ENCODE assay signal across 1 cellular context in the genomic region with DNA sequence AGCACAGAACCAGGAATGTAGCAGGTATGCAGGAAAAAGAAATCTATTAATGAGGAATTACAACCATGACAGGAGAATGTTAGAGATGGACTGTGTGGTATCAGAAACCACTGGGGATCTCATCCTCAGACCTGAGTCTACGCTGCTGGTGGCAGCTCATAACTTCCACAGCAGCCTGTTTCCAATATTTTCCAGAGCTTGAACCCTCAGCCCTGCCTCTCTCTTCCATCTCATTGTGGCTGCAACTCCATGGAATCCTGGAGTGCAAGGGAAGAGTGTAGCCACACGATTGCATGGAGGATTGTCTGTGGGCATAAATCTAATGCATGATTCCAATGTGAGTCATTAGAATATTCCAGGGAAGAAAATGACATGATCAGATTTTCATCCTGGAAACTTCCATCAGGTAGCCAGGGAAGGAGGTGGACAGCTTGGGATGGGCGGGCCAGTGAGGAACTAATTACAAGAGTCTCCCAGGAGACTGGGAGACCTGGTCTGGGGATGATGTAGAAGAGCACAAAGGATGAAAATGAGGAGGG.
TF ChIP-seq lines count a peak whose summit lies in the region.

No MANE protein-coding gene starts in this region.

TF ChIP-seq in GM23338, 12 proteins besides CTCF, POLR2A, EP300 and RAD21 (continued from another document):
- TF ChIP-seq, protein P1, sequence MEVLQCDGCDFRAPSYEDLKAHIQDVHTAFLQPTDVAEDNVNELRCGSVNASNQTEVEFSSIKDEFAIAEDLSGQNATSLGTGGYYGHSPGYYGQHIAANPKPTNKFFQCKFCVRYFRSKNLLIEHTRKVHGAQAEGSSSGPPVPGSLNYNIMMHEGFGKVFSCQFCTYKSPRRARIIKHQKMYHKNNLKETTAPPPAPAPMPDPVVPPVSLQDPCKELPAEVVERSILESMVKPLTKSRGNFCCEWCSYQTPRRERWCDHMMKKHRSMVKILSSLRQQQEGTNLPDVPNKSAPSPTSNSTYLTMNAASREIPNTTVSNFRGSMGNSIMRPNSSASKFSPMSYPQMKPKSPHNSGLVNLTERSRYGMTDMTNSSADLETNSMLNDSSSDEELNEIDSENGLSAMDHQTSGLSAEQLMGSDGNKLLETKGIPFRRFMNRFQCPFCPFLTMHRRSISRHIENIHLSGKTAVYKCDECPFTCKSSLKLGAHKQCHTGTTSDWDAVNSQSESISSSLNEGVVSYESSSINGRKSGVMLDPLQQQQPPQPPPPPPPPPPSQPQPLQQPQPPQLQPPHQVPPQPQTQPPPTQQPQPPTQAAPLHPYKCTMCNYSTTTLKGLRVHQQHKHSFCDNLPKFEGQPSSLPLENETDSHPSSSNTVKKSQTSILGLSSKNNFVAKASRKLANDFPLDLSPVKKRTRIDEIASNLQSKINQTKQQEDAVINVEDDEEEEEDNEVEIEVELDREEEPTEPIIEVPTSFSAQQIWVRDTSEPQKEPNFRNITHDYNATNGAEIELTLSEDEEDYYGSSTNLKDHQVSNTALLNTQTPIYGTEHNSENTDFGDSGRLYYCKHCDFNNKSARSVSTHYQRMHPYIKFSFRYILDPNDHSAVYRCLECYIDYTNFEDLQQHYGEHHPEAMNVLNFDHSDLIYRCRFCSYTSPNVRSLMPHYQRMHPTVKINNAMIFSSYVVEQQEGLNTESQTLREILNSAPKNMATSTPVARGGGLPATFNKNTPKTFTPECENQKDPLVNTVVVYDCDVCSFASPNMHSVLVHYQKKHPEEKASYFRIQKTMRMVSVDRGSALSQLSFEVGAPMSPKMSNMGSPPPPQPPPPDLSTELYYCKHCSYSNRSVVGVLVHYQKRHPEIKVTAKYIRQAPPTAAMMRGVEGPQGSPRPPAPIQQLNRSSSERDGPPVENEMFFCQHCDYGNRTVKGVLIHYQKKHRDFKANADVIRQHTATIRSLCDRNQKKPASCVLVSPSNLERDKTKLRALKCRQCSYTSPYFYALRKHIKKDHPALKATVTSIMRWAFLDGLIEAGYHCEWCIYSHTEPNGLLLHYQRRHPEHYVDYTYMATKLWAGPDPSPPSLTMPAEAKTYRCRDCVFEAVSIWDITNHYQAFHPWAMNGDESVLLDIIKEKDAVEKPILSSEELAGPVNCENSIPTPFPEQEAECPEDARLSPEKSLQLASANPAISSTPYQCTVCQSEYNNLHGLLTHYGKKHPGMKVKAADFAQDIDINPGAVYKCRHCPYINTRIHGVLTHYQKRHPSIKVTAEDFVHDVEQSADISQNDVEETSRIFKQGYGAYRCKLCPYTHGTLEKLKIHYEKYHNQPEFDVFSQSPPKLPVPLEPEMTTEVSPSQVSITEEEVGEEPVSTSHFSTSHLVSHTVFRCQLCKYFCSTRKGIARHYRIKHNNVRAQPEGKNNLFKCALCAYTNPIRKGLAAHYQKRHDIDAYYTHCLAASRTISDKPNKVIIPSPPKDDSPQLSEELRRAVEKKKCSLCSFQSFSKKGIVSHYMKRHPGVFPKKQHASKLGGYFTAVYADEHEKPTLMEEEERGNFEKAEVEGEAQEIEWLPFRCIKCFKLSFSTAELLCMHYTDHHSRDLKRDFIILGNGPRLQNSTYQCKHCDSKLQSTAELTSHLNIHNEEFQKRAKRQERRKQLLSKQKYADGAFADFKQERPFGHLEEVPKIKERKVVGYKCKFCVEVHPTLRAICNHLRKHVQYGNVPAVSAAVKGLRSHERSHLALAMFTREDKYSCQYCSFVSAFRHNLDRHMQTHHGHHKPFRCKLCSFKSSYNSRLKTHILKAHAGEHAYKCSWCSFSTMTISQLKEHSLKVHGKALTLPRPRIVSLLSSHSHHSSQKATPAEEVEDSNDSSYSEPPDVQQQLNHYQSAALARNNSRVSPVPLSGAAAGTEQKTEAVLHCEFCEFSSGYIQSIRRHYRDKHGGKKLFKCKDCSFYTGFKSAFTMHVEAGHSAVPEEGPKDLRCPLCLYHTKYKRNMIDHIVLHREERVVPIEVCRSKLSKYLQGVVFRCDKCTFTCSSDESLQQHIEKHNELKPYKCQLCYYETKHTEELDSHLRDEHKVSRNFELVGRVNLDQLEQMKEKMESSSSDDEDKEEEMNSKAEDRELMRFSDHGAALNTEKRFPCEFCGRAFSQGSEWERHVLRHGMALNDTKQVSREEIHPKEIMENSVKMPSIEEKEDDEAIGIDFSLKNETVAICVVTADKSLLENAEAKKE (CRISPR knock-in tag; IDR thresholded peaks at IDR 0.05) = no peak
- no peak for TF ChIP-seq POLR2AphosphoS5 (IDR thresholded peaks at IDR 0.05; ENCODE audit: low read depth)
- TF ChIP-seq, protein P2, sequence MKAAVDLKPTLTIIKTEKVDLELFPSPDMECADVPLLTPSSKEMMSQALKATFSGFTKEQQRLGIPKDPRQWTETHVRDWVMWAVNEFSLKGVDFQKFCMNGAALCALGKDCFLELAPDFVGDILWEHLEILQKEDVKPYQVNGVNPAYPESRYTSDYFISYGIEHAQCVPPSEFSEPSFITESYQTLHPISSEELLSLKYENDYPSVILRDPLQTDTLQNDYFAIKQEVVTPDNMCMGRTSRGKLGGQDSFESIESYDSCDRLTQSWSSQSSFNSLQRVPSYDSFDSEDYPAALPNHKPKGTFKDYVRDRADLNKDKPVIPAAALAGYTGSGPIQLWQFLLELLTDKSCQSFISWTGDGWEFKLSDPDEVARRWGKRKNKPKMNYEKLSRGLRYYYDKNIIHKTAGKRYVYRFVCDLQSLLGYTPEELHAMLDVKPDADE (IDR thresholded peaks at IDR 0.05) = no peak
- no peak for TF ChIP-seq STAT1 (IDR thresholded peaks at IDR 0.05; ENCODE audit: unreplicated experiment)
TF ChIP-seq in GM23338: peak in this region for 0.
